In the genomic region with DNA sequence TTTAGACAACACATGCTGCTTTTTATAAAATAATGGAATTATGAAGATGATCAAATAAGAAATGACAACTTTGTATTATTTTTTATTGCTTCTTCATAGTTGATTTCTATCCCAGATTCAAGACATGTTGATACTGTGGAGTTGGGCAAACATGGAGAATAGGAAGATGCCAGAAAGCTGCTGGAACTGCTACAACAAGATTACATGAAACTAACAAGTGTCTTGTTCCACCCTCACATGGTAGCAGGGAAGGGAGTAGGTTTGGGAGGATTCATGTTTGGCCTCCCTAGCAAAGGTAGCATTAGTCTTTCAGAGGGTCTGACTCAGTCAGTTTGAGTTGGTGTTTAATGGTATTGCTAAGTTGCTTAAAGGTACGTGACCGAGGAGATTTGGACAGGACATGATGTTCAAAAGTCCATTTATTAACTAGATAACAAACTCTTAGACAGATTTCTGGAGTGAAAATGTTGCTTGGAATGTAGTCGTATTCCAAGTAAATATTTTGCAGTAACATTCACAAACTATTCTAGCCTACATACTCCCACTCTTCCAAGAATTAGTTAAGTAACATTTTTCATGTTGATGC, we compare ENCODE assay signal across 20 cellular contexts. TPM values are rescaled to one million over a fixed set of nuclear protein-coding genes. Genes with fewer than 3 reads are reported as not detected.
A peak's percentile ranks its signal among the peaks of the same experiment; 100 is the strongest.
DNase-seq lines count a peak whose midpoint lies in the region; ATAC-seq and TF ChIP-seq lines count a peak whose summit lies in the region.
"Had no signal": no experiment of that assay in that cellular context is flagged by ENCODE, and none has a peak within 500 bp of the region (broad histone marks: within the 10 kb centered on the region; RNA-seq: fewer than 3 reads in every experiment).

No MANE protein-coding gene starts in this region.

- peak in 1 of 2 experiments; percentile 27; a peak in 1 of 4 replicates for TF ChIP-seq EP300 in SK-N-SH (IDR thresholded peaks at IDR 0.05; ENCODE audit: borderline replicate concordance in 1 of 2, low read depth in 1 of 2, low read length in 1 of 2)

- H3K27me3 ChIP-seq in SK-N-SH (ENCODE audit: insufficient read depth) = no peaks in the 10 kb centered on the region
- H3K27me3 ChIP-seq in body of pancreas = no peaks in the 10 kb centered on the region
- no peaks in the 10 kb centered on the region for H3K27me3 ChIP-seq in hepatocyte
- H3K27me3 ChIP-seq in subcutaneous abdominal adipose tissue (ENCODE audit: control insufficient read depth in 5 of 5, insufficient read depth in 4 of 5, low read length in 5 of 5) = no peaks in the 10 kb centered on the region
- H3K27me3 ChIP-seq: BLaER1 treated with 17β-estradiol and CSF1 and Interleukin-3, amounts not matched to agents 10 nM and 100 nM had no signal

- intact Hi-C loops in body of pancreas (cut with DNase I) (no loop called here), mucosa of descending colon (cut with DNase I, micrococcal nuclease) (no loop called here)

- no peak for DNase-seq in SK-N-SH
- no peak for DNase-seq in body of pancreas
- no peak for DNase-seq in hepatocyte (ENCODE audit: low spot score)
- no peak for DNase-seq in NCI-H526 (lab: John Stamatoyannopoulos, UW)
- no peak for DNase-seq in AG08396 (ENCODE audit: low spot score)
- no peak for DNase-seq in mucosa of descending colon
- DNase-seq: CD8-positive, alpha-beta memory T cell; DMS79 treated with DMSO at 0.1 percent for 48 hours; H7; NCI-H187; NCI-H748 treated with DMSO at 0.1 percent for 48 hours; OCI-M1; SIG-M5 had no signal

- POLR2A ChIA-PET in SK-N-SH (lab: Yijun Ruan, JAX) = no interaction called here

- H4K20me1 ChIP-seq in SK-N-SH (ENCODE audit: insufficient read depth) = no peaks in the 10 kb centered on the region
- no peaks in the 10 kb centered on the region for H4K20me1 ChIP-seq in hepatocyte (ENCODE audit: insufficient read depth, poor library complexity, severe bottlenecking)
- H4K20me1 ChIP-seq: BLaER1 treated with 17β-estradiol and CSF1 and Interleukin-3, amounts not matched to agents 10 nM and 100 nM had no signal

- no peak for TF ChIP-seq POLR2A in body of pancreas (IDR thresholded peaks at IDR 0.05)

- no peaks in the 10 kb centered on the region for H3F3A ChIP-seq in SK-N-SH (replicated peaks; ENCODE audit: insufficient read depth)

- no peaks in the 10 kb centered on the region for H3K9me3 ChIP-seq in SK-N-SH
- no peaks in the 10 kb centered on the region for H3K9me3 ChIP-seq in body of pancreas
- no peaks in the 10 kb centered on the region for H3K9me3 ChIP-seq in hepatocyte (ENCODE audit: low read depth)
- no peaks in the 10 kb centered on the region for H3K9me3 ChIP-seq in subcutaneous abdominal adipose tissue (ENCODE audit: control insufficient read depth in 5 of 5, low read length in 5 of 5)
- no peaks in the 10 kb centered on the region for H3K9me3 ChIP-seq in mucosa of descending colon
- H3K9me3 ChIP-seq: BLaER1 treated with 17β-estradiol and CSF1 and Interleukin-3, amounts not matched to agents 10 nM and 100 nM had no signal

- CTCF ChIA-PET in SK-N-SH (lab: Yijun Ruan, JAX) = interaction anchor here (1.3 kb wide), 1 partner anchor 16 kb away, joined by 3 read pairs; no protein-coding TSS in a partner anchor

- WGBS in SK-N-SH (ENCODE audit: low lambda C conversion rate) = 80% methylated on average over 3 of the region's 3 CpGs
- WGBS in body of pancreas, 2 donors = 68 to 70% methylated on average over 3 of the region's 3 CpGs
- 66% methylated on average over 3 of the region's 3 CpGs for WGBS in hepatocyte (ENCODE audit: low lambda C conversion rate, missing lambda C conversion rate)

- H2AFZ ChIP-seq in SK-N-SH (ENCODE audit: low read depth) = no peak overlapping the region
- H2AFZ ChIP-seq in hepatocyte = no peak overlapping the region

- TF ChIP-seq RAD21 in SK-N-SH (IDR thresholded peaks at IDR 0.05; ENCODE audit: low read length) = no peak

- no peaks in the 10 kb centered on the region; a peak in 1 of 4 replicates for H3K4me1 ChIP-seq in SK-N-SH (ENCODE audit: control insufficient read depth in 1 of 2, insufficient read depth in 2 of 2, low read depth in 1 of 2, low read length in 1 of 2)
- H3K4me1 ChIP-seq in body of pancreas = no peaks in the 10 kb centered on the region
- no peaks in the 10 kb centered on the region for H3K4me1 ChIP-seq in hepatocyte (ENCODE audit: insufficient read depth)
- peaks cover 0 to 13% (median 2%) of the 10 kb centered on the region in 5 donors for H3K4me1 ChIP-seq in subcutaneous abdominal adipose tissue (ENCODE audit: control insufficient read depth in 5 of 5, insufficient read depth in 5 of 5, low read length in 5 of 5)
- H3K4me1 ChIP-seq in mucosa of descending colon (ENCODE audit: low read depth) = peaks cover 5% of the 10 kb centered on the region
- H3K4me1 ChIP-seq: BLaER1 treated with 17β-estradiol and CSF1 and Interleukin-3, amounts not matched to agents 10 nM and 100 nM had no signal

- peak overlapping the region in 1 of 2 experiments; percentile 29; a peak in 2 of 4 replicates for H3K27ac ChIP-seq in SK-N-SH (ENCODE audit: low read depth in 2 of 2, low read length in 1 of 2)
- H3K27ac ChIP-seq in body of pancreas = no peak overlapping the region
- peak overlapping the region; percentile 61 for H3K27ac ChIP-seq in hepatocyte
- peak overlapping the region; percentile 47 for H3K27ac ChIP-seq in subcutaneous abdominal adipose tissue (ENCODE audit: low read depth, low read length)
- H3K27ac ChIP-seq: 22Rv1; BLaER1 treated with 17β-estradiol and CSF1 and Interleukin-3, amounts not matched to agents 10 nM and 100 nM; HL-60 had no signal

- H3K4me3 ChIP-seq in SK-N-SH (ENCODE audit: low read depth in 2 of 2, low read length in 1 of 2) (no peak overlapping the region), body of pancreas (no peak overlapping the region), hepatocyte (no peak overlapping the region), subcutaneous abdominal adipose tissue (ENCODE audit: low read depth in 1 of 5, low read length in 5 of 5) (no peak overlapping the region), mucosa of descending colon (no peak overlapping the region)
- H3K4me3 ChIP-seq: BLaER1 treated with 17β-estradiol and CSF1 and Interleukin-3, amounts not matched to agents 10 nM and 100 nM had no signal

- H3K9ac ChIP-seq in SK-N-SH = no peak overlapping the region
- H3K9ac ChIP-seq in subcutaneous abdominal adipose tissue (ENCODE audit: low read length in 5 of 5) = peak overlapping the region in 2 of 5 donors; percentile 3 to 22
- H3K9ac ChIP-seq: BLaER1 treated with 17β-estradiol and CSF1 and Interleukin-3, amounts not matched to agents 10 nM and 100 nM had no signal

- TF ChIP-seq CTCF in SK-N-SH (IDR thresholded peaks at IDR 0.05) (no peak), body of pancreas (IDR thresholded peaks at IDR 0.05) (no peak), hepatocyte (IDR thresholded peaks at IDR 0.05; ENCODE audit: poor library complexity) (no peak), mucosa of descending colon (IDR thresholded peaks at IDR 0.05) (no peak)

- no peaks in the 10 kb centered on the region for H3K79me2 ChIP-seq in SK-N-SH (ENCODE audit: insufficient read depth)
- no peaks in the 10 kb centered on the region for H3K79me2 ChIP-seq in hepatocyte

- no peaks in the 10 kb centered on the region for H3K36me3 ChIP-seq in SK-N-SH (replicated peaks in 1 of 2; ENCODE audit: control insufficient read depth in 1 of 2, insufficient read depth in 2 of 2, low read length in 1 of 2)
- no peaks in the 10 kb centered on the region for H3K36me3 ChIP-seq in body of pancreas (replicated peaks in 1 of 2; ENCODE audit: insufficient read depth in 1 of 2, low read depth in 2 of 2)
- H3K36me3 ChIP-seq in hepatocyte (replicated peaks; ENCODE audit: insufficient read depth, low read depth) = no peaks in the 10 kb centered on the region
- no peaks in the 10 kb centered on the region for H3K36me3 ChIP-seq in subcutaneous abdominal adipose tissue (ENCODE audit: control insufficient read depth in 5 of 5, insufficient read depth in 5 of 5, low read length in 5 of 5)
- H3K36me3 ChIP-seq in mucosa of descending colon (ENCODE audit: low read depth) = no peaks in the 10 kb centered on the region
- H3K36me3 ChIP-seq: BLaER1 treated with 17β-estradiol and CSF1 and Interleukin-3, amounts not matched to agents 10 nM and 100 nM had no signal

- H3K9me2 ChIP-seq in SK-N-SH (no peaks in the 10 kb centered on the region), hepatocyte (replicated peaks; ENCODE audit: insufficient read depth) (no peaks in the 10 kb centered on the region)

- ATAC-seq in SK-N-SH treated with all-trans-retinoic acid at 6 μM for 48 hours = peak; percentile 73
- ATAC-seq in body of pancreas = peak; percentile 24
- ATAC-seq in mucosa of descending colon = no peak

- H3K4me2 ChIP-seq in SK-N-SH = no peak overlapping the region
- H3K4me2 ChIP-seq in hepatocyte = no peak overlapping the region
- H3K4me2 ChIP-seq: BLaER1 treated with 17β-estradiol and CSF1 and Interleukin-3, amounts not matched to agents 10 nM and 100 nM had no signal

TF ChIP-seq in SK-N-SH treated with all-trans-retinoic acid at 6 μM for 48 hours, 23 proteins besides CTCF, POLR2A, EP300 and RAD21 (continues in another document):
- no peak for TF ChIP-seq OSR1 (CRISPR knock-in tag; IDR thresholded peaks at IDR 0.05)

RNA-seq across cellular contexts. Expression of a gene that starts 33.1 kb away (rescaled TPM):
- polyA plus RNA-seq in SK-N-SH (2012; rRNA removed) (0.36 and 0.49 TPM in 2 replicates), hepatocyte (30.2 and 42.0 TPM in 2 replicates)
- polyA plus RNA-seq in SK-N-SH (2012; cell fraction: cytosol; rRNA removed) = 0.39 and 0.60 TPM in 2 replicates
- polyA plus RNA-seq in SK-N-SH (2012; cell fraction: nucleus; rRNA removed) = 0.41 and 0.58 TPM in 2 replicates
- total RNA-seq in body of pancreas (1 to 10 TPM; 2.3 to 4.7 TPM), hepatocyte (47.4 and 53.3 TPM in 2 replicates), mucosa of descending colon (100 to 1,000 TPM; 104 to 356 (median 173) TPM)
- total RNA-seq: CD8-positive, alpha-beta memory T cell; G401; RPMI7951 had no signal
- polyA plus RNA-seq: CD8-positive, alpha-beta memory T cell had no signal

Comparison
In these comparisons a context has a peak if more than half of its experiments do, and no peak if none do; other contexts are left out.
1. H3K27ac ChIP-seq: peak in hepatocyte (single experiment) and subcutaneous abdominal adipose tissue (single experiment); none in body of pancreas (0 of 4).